In the genomic region with DNA sequence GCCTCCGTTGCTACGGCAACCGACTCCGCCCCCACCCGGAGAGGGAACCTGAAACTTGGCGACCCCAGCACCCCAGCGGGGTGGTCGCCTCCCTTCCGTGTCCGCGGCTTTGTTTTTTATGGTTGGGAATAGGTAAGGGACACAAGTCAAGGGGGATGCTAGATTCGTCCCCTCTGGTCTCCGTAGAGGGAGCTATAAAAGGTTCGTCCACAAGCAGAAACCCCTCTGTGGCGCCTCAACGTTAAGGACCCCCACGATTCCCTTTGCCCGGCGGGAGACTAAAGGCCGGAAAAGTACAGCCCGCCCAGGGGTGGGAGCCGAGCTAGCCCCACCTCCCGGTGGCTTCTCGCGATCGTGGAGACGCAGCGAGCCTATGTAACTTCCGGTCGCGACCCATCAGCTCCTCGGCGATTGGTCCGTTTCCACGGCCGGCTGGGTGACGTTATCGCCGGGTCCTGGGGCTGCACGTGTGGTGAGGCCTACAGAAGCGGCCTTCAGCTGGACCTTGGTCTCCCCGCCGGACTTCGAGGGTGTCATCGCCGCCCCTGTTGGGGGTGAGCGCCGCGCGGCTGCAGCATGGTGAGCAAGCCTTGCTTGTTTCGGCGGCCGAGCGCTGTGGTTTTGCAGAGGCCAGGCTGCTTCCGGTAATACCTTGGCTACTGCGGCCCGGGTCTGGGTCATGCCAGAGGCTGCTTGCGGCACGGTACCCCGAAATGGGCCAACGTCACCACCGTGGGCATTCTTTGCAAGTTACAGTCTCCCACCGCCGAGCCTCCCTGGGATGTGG, we compare ENCODE assay signal across 8 cellular contexts. TPM values are rescaled to one million over a fixed set of nuclear protein-coding genes. Genes with fewer than 3 reads are reported as not detected.
DNase-seq lines count a peak whose midpoint lies in the region; ATAC-seq, FAIRE-seq and TF ChIP-seq lines count a peak whose summit lies in the region.

A gene with protein sequence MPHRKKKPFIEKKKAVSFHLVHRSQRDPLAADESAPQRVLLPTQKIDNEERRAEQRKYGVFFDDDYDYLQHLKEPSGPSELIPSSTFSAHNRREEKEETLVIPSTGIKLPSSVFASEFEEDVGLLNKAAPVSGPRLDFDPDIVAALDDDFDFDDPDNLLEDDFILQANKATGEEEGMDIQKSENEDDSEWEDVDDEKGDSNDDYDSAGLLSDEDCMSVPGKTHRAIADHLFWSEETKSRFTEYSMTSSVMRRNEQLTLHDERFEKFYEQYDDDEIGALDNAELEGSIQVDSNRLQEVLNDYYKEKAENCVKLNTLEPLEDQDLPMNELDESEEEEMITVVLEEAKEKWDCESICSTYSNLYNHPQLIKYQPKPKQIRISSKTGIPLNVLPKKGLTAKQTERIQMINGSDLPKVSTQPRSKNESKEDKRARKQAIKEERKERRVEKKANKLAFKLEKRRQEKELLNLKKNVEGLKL (plus strand): TSS at position 437 of the 787 bp plus-strand sequence. CDS start 140 bp downstream, at position 577.

- peak within 1 kb of the TSS; percentile 96 for H3K4me2 ChIP-seq in keratinocyte (ENCODE audit: control insufficient read depth, extremely low read depth, insufficient read depth, low read depth, low read length)

- dilution Hi-C loops in keratinocyte (cut with MboI; ENCODE audit: extremely low pct_ligation_motif_present, low sequenced_read_pairs) = no loop called here

- H3K27me3 ChIP-seq in keratinocyte (ENCODE audit: control insufficient read depth, extremely low read depth, insufficient read depth, low read length) = no peaks in the 10 kb centered on the region

- peak; percentile 79 for FAIRE-seq in keratinocyte (lab: Jason Lieb, UNC)

- H3K4me3 ChIP-seq in keratinocyte (ENCODE audit: control insufficient read depth in 2 of 3, extremely low read depth in 1 of 3, insufficient read depth in 2 of 3, low read depth in 1 of 3, low read length in 3 of 3) = peak within 1 kb of the TSS; percentile 70 to 98 (median 90)

- no peaks in the 10 kb centered on the region for H3K9me3 ChIP-seq in keratinocyte (ENCODE audit: control insufficient read depth, low read depth, low read length)

- H4K20me1 ChIP-seq in keratinocyte (ENCODE audit: control insufficient read depth, extremely low read depth, insufficient read depth, low read length) = no peaks in the 10 kb centered on the region

- H2AFZ ChIP-seq in keratinocyte (ENCODE audit: control insufficient read depth, low read length) = peak within 1 kb of the TSS; percentile 99

- peaks cover 4 to 17% of the 10 kb centered on the region in 2 experiments for H3K36me3 ChIP-seq in keratinocyte (ENCODE audit: control insufficient read depth in 2 of 2, extremely low read depth in 1 of 2, insufficient read depth in 2 of 2, low read length in 2 of 2)

- peak; percentile 99 for DNase-seq in AG20443 (ENCODE audit: low spot score)
- peak; percentile 74 for DNase-seq in NCI-H510A (lab: John Stamatoyannopoulos, UW)
- peak; percentile 87 for DNase-seq in activated CD4-positive, alpha-beta T cell treated with anti-CD3 and anti-CD28 coated beads for 1 hour
- peak; percentile 98 for DNase-seq in cerebellum (ENCODE audit: low spot score)
- DNase-seq in keratinocyte (ENCODE audit: low read depth, low spot score) = peak; percentile 67
- DNase-seq in stimulated activated CD4-positive, alpha-beta T cell treated with anti-CD3 and anti-CD28 coated beads, Interleukin-15, amount 100 ng/mL, for 1 hour (ENCODE audit: low read depth in 1 of 2, low spot score in 1 of 2) = peak; percentile 83 to 86

- H3K9me1 ChIP-seq in keratinocyte (ENCODE audit: control insufficient read depth, extremely low read depth, insufficient read depth, low read length) = no peaks in the 10 kb centered on the region

- TF ChIP-seq POLR2A in GM19099 (IDR thresholded peaks at IDR 0.05; ENCODE audit: extremely low read depth, insufficient read length, low read depth) = peak; percentile 90

- peak; percentile 100 for ATAC-seq in HG03432 (IDR thresholded peaks at IDR 0.05; ENCODE audit: unreplicated experiment)

- H3K9ac ChIP-seq in keratinocyte (ENCODE audit: control insufficient read depth, extremely low read depth, insufficient read depth, low read length) = peak within 1 kb of the TSS; percentile 97

- peak within 1 kb of the TSS; percentile 96 for H3K27ac ChIP-seq in keratinocyte (ENCODE audit: control insufficient read depth, insufficient read depth, low read length)

- TF ChIP-seq CTCF in keratinocyte (optimal IDR thresholded peaks at IDR 0.05 in 1 of 3, IDR thresholded peaks at IDR 0.05 in 1 of 3, conservative IDR thresholded peaks at IDR 0.05 in 1 of 3; ENCODE audit: extremely low read depth in 1 of 3, insufficient read depth in 2 of 3, low read length in 3 of 3) = no peak

- peaks cover 39% of the 10 kb centered on the region for H3K79me2 ChIP-seq in keratinocyte (ENCODE audit: control insufficient read depth, insufficient read depth, low read length)

- H3K4me1 ChIP-seq in keratinocyte (ENCODE audit: control insufficient read depth, extremely low read depth, insufficient read depth, low read length) = peaks cover 7% of the 10 kb centered on the region

RNA-seq across cellular contexts. Expression of the gene that starts here (rescaled TPM):
- 10.3 TPM for total RNA-seq in cerebellum
- polyA plus RNA-seq in keratinocyte = 14.9 to 35.2 TPM (median 25.5 TPM) in 3 replicates
- polyA plus RNA-seq in keratinocyte (2011; ENCODE audit: low read depth) = 66.7 TPM
- polyA plus RNA-seq in keratinocyte (2011; cell fraction: cytosol; rRNA removed) = 19.6 and 27.7 TPM in 2 replicates
- polyA plus RNA-seq in keratinocyte (2011; cell fraction: nucleus; rRNA removed) = 22.7 and 39.1 TPM in 2 replicates
- 25.2 and 33.7 TPM in 2 replicates for polyA plus RNA-seq in keratinocyte (2012; ENCODE audit: low replicate concordance)
- 1.2 to 11.5 TPM (median 2.4 TPM) in 3 replicates for polyA minus RNA-seq in keratinocyte
- polyA minus RNA-seq in keratinocyte (2011; cell fraction: cytosol; rRNA and poly(A)+ RNA removed) = 10.6 TPM
- 6.5 and 11.2 TPM in 2 replicates for polyA minus RNA-seq in keratinocyte (2011; cell fraction: nucleus; rRNA and poly(A)+ RNA removed)

Comparison
In these comparisons a context has a peak if more than half of its experiments do, and no peak if none do; other contexts are left out.
1. Peak in every context shown above with its lines: DNase-seq, ATAC-seq, H3K4me3 ChIP-seq and H3K27ac ChIP-seq.